ENCODE assay signal across 12 cellular contexts in the genomic region with DNA sequence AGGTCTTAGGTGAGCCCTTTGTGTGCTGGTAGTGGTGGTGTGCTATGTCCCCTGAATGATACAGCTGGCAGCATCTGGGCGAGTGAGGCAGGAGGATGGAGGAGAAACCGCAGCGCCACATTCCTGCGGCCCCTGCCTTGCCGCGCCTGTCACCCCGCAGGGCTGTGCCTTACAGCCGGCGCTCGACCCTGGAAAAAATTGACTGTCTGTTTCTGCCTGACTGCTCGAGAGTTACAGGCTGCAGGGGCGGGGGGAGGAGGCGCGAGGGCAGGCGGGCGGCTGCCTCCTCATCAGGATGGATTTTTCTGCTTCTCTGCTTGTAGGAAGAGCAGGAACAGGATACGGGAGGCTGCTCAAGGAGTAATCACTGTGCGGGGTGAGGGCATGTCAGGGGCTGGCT.
DNase-seq lines count a peak whose midpoint lies in the region; FAIRE-seq and TF ChIP-seq lines count a peak whose summit lies in the region.
"Had no signal": no experiment of that assay in that cellular context is flagged by ENCODE, and none has a peak within 500 bp of the region (broad histone marks: within the 10 kb centered on the region; RNA-seq: fewer than 3 reads in every experiment).

No MANE protein-coding gene starts in this region.

- DNase-seq in AG08395 (ENCODE audit: low spot score) (peak; percentile 79), MG63 (peak; percentile 57), mammary epithelial cell (peak; percentile 9), myocyte (ENCODE audit: low read depth) (peak; percentile 63), NCI-H146 (lab: John Stamatoyannopoulos, UW) (no peak), GM12891 (ENCODE audit: insufficient read length, low spot score) (no peak), NCI-H2081 (lab: John Stamatoyannopoulos, UW) (no peak), immature natural killer cell (no peak)
- DNase-seq: erythroblast, HCEC 1CT, OCI-M1 had no signal

- 5% methylated on average over 4 of the region's 18 CpGs for WGBS in mammary epithelial cell (ENCODE audit: low coverage, missing lambda C conversion rate)

- CTCF ChIA-PET in mammary epithelial cell (lab: Charles Lee; ENCODE audit: low non-redundant PET): no interaction called here

- TF ChIP-seq CTCF in mammary epithelial cell (conservative IDR thresholded peaks at IDR 0.05 in 1 of 2, IDR thresholded peaks at IDR 0.05 in 1 of 2; ENCODE audit: extremely low read depth in 1 of 2, insufficient read depth in 1 of 2, low read depth in 1 of 2, low read length in 2 of 2): no peak

- no peaks in the 10 kb centered on the region for H3K36me3 Mint-ChIP-seq in immature natural killer cell

- H3K36me3 ChIP-seq in MG63 (no peaks in the 10 kb centered on the region), mammary epithelial cell (ENCODE audit: insufficient read depth, low read length) (no peaks in the 10 kb centered on the region)

- H3K9me3 Mint-ChIP-seq in immature natural killer cell: no peaks in the 10 kb centered on the region

- H3K27ac Mint-ChIP-seq in immature natural killer cell: no peak overlapping the region

- intact Hi-C loops in mammary epithelial cell (cut with micrococcal nuclease): no loop called here

- BruUV-seq in mammary epithelial cell (replicated peaks; lab: Mats Ljungman, UMichigan): no TSS peak

- no peaks in the 10 kb centered on the region for H3K4me1 ChIP-seq in mammary epithelial cell (ENCODE audit: insufficient read depth, low read length)

- H3K4me3 ChIP-seq in MG63 (no peak overlapping the region), mammary epithelial cell (replicated peaks in 1 of 3; ENCODE audit: insufficient read depth in 1 of 3, low read depth in 2 of 3, low read length in 3 of 3) (no peak overlapping the region)
- H3K4me3 ChIP-seq: mucosa of descending colon had no signal

- H4K20me1 ChIP-seq in mammary epithelial cell (ENCODE audit: insufficient read depth, low read length): no peaks in the 10 kb centered on the region

- no peak for FAIRE-seq in GM12891 (lab: Jason Lieb, UNC)

- in situ Hi-C loops in mammary epithelial cell (cut with MboI; ENCODE audit: low sequenced_read_pairs in 2 of 2): no loop called here

- no peak overlapping the region for H2AFZ ChIP-seq in mammary epithelial cell (ENCODE audit: low read depth, low read length)

- H3K4me3 Mint-ChIP-seq in immature natural killer cell: no peak overlapping the region

- H3K27ac ChIP-seq in mammary epithelial cell (ENCODE audit: insufficient read depth, low read depth, low read length): no peak overlapping the region

- dilution Hi-C loops in mammary epithelial cell (cut with HindIII; ENCODE audit: low sequenced_read_pairs): no loop called here

- no peak overlapping the region for H3K4me2 ChIP-seq in mammary epithelial cell (ENCODE audit: insufficient read depth, low read depth, low read length)

- no peaks in the 10 kb centered on the region for H3K79me2 ChIP-seq in mammary epithelial cell (ENCODE audit: insufficient read depth, low read length)

- H3K27me3 ChIP-seq in MG63: no peaks in the 10 kb centered on the region
- peaks cover 36% of the 10 kb centered on the region for H3K27me3 ChIP-seq in mammary epithelial cell (ENCODE audit: insufficient read depth, low read length)

- peaks cover 11 to 21% (median 13%) of the 10 kb centered on the region in 3 donors for H3K27me3 Mint-ChIP-seq in immature natural killer cell (ENCODE audit: low read depth in 3 of 3)

- H3K9ac ChIP-seq in mammary epithelial cell (ENCODE audit: insufficient read depth, low read length): no peak overlapping the region

- no peaks in the 10 kb centered on the region for H3K4me1 Mint-ChIP-seq in immature natural killer cell

- no peaks in the 10 kb centered on the region for H3K9me3 ChIP-seq in MG63
- H3K9me3 ChIP-seq in mammary epithelial cell (replicated peaks; ENCODE audit: insufficient read depth, low read length): no peaks in the 10 kb centered on the region
- H3K9me3 ChIP-seq: mucosa of descending colon had no signal

- TF ChIP-seq POLR2A in GM12891 (IDR thresholded peaks at IDR 0.05; ENCODE audit: low read depth, low read length): no peak

TF ChIP-seq in GM12891, 5 proteins besides CTCF, POLR2A, EP300 and RAD21:
- TF ChIP-seq POU2F2 (IDR thresholded peaks at IDR 0.05; ENCODE audit: low read depth, low read length): no peak
- no peak for TF ChIP-seq TAF1 (IDR thresholded peaks at IDR 0.05; ENCODE audit: low read depth, low read length)
- TF ChIP-seq PAX5 (IDR thresholded peaks at IDR 0.05; ENCODE audit: insufficient read depth, low read length, severe bottlenecking): no peak
- TF ChIP-seq POLR2AphosphoS5 (IDR thresholded peaks at IDR 0.05; ENCODE audit: low read depth, low read length): no peak
- TF ChIP-seq SPI1 (IDR thresholded peaks at IDR 0.05; ENCODE audit: low read depth, low read length): no peak

Comparison
In these comparisons a context has a peak if more than half of its experiments do, and no peak if none do; other contexts are left out.
1. DNase-seq: peak in AG08395 (single experiment), MG63 (single experiment), mammary epithelial cell (single experiment) and myocyte (single experiment); none in NCI-H146 (single experiment), GM12891 (single experiment), NCI-H2081 (0 of 2) and immature natural killer cell (0 of 3).